ENCODE assay signal across 8 cellular contexts in the genomic region with DNA sequence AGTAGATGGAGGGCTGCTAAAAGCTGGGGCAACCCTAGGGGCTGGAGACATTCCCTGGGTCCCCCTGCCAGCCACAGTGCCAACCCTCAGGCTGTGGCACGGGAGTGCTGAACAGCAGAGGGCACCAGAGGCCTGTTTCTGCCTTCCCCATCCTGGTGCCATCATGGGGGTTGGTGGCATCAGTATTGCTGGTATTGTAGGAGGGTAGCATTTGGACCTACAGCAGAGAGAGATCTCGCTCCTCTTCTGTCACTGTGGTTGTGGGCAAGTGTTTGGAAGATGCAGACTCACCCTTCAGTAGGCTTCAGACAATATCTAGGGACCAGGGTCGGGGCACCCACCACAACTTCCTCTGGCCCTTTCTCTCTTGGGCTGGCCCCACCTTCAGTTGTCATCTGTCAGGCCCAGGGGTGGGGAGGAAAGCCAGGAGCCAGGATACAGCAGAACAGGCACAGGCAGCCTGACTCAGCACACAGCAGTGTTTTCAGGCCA.
DNase-seq lines count a peak whose midpoint lies in the region; ATAC-seq and TF ChIP-seq lines count a peak whose summit lies in the region.

No MANE protein-coding gene starts in this region.

- intact Hi-C loops in left lung (cut with DNase I): no loop called here

- ATAC-seq in left lung: peak; percentile 81
- ATAC-seq in HG02884 (IDR thresholded peaks at IDR 0.05; ENCODE audit: unreplicated experiment): no peak
- no peak for ATAC-seq in GM18498 (IDR thresholded peaks at IDR 0.05; ENCODE audit: unreplicated experiment)

- H3K36me3 ChIP-seq in left lung: no peaks in the 10 kb centered on the region

- H3K4me1 ChIP-seq in left lung: peaks cover 0 to 22% of the 10 kb centered on the region in 2 donors

- TF ChIP-seq CTCF in GM12864 (IDR thresholded peaks at IDR 0.05; ENCODE audit: low read depth, low read length, missing control alignments) (peak; percentile 79), left lung (IDR thresholded peaks at IDR 0.05) (peak; percentile 62 to 79)

- H3K27ac ChIP-seq in caudate nucleus (ENCODE audit: low read depth, low read length) (no peak overlapping the region), left lung (no peak overlapping the region)

- no peaks in the 10 kb centered on the region for H3K9me3 ChIP-seq in left lung

- H3K4me3 ChIP-seq in GM12864 (ENCODE audit: low read depth, low read length) (no peak overlapping the region), left lung (no peak overlapping the region)

- peaks cover 0 to 14% of the 10 kb centered on the region in 2 donors for H3K27me3 ChIP-seq in left lung

- DNase-seq in GM12864 (ENCODE audit: low read depth) (no peak), NCI-H1694 treated with DMSO at 0.1 percent for 48 hours (lab: John Stamatoyannopoulos, UW) (peak; percentile 46), caudate nucleus (lab: John Stamatoyannopoulos, UW) (peak in 46 of 61 donors; percentile 4 to 67 (median 28)), left lung (peak; percentile 76 to 89)
- DNase-seq in activated CD4-positive, CD25-positive, alpha-beta regulatory T cell treated with anti-CD3 and anti-CD28 coated beads, Interleukin-2, amount 50 U/mL, for 16 hours (ENCODE audit: low read depth, low spot score): peak; percentile 22
- DNase-seq in stimulated activated CD8-positive, alpha-beta memory T cell treated with anti-CD3 and anti-CD28 coated beads, Interleukin-12 subunit alpha, Interleukin-12 subunit beta, amount 100 ng/mL, for 24 hours (ENCODE audit: extremely low read depth): peak; percentile 28
